ENCODE assay signal across 21 cellular contexts in the genomic region with DNA sequence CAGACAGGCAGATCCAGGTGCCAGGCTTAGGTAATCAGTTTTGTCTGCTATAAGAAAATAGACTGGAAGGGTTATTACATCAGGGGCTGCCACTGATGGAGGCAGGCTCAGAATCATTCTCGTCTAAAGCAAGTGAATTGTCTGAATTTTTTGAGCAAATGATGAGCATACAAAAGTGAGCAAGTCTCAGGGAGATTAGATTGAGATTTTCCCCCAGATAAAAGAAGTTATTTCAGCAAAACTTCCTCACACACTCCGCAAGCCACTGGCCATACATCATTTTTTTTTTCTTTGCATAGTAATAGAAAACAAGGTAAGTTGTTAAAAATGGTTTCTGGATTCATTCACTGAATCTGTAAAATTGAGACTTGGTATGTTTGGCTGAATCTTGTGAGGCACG. TPM values are rescaled to one million over a fixed set of nuclear protein-coding genes. Genes with fewer than 3 reads are reported as not detected.
A peak's percentile ranks its signal among the peaks of the same experiment; 100 is the strongest.
DNase-seq lines count a peak whose midpoint lies in the region; TF ChIP-seq lines count a peak whose summit lies in the region.
"Had no signal": no experiment of that assay in that cellular context is flagged by ENCODE, and none has a peak within 500 bp of the region (broad histone marks: within the 10 kb centered on the region; RNA-seq: fewer than 3 reads in every experiment).

No MANE protein-coding gene starts in this region.

- TF ChIP-seq CTCF in MCF 10A (IDR thresholded peaks at IDR 0.05; ENCODE audit: unreplicated experiment) (no peak), breast epithelium (IDR thresholded peaks at IDR 0.05) (no peak), brain microvascular endothelial cell (IDR thresholded peaks at IDR 0.05; ENCODE audit: low read depth, low read length, missing control alignments) (no peak), mesothelial cell of epicardium (IDR thresholded peaks at IDR 0.05; ENCODE audit: unreplicated experiment) (no peak), thyroid gland (IDR thresholded peaks at IDR 0.05) (no peak)

- H3K4me1 ChIP-seq in breast epithelium (peaks cover 0 to 12% of the 10 kb centered on the region in 2 donors), thyroid gland (peaks cover 23 to 46% of the 10 kb centered on the region in 2 donors), neuronal stem cell (ENCODE audit: control insufficient read depth in 2 of 2, insufficient read depth in 1 of 2, low read depth in 1 of 2, low read length in 2 of 2) (peaks cover 3 to 21% of the 10 kb centered on the region in 2 donors)

- H2AFZ ChIP-seq in neuronal stem cell (ENCODE audit: low read length): no peak overlapping the region

- no peak overlapping the region for H2BK15ac ChIP-seq in neuronal stem cell (ENCODE audit: low read length)

- no peak overlapping the region for H2BK12ac ChIP-seq in neuronal stem cell (ENCODE audit: low read length)

- H3K4me3 ChIP-seq in breast epithelium (no peak overlapping the region), brain microvascular endothelial cell (ENCODE audit: low read depth, low read length) (no peak overlapping the region), thyroid gland (replicated peaks in 1 of 3) (no peak overlapping the region), neuronal stem cell (ENCODE audit: low read length in 2 of 2) (no peak overlapping the region)
- H3K4me3 ChIP-seq: BLaER1, gastroesophageal sphincter, GM12878, MG63, SK-N-MC, transverse colon had no signal

- H3K27me3 ChIP-seq in breast epithelium (no peaks in the 10 kb centered on the region), brain microvascular endothelial cell (replicated peaks) (no peaks in the 10 kb centered on the region), thyroid gland (no peaks in the 10 kb centered on the region), neuronal stem cell (ENCODE audit: control insufficient read depth in 3 of 3, insufficient read depth in 3 of 3, low read depth in 1 of 3, low read length in 3 of 3) (no peaks in the 10 kb centered on the region)
- H3K27me3 ChIP-seq: BLaER1, gastroesophageal sphincter, MG63, transverse colon had no signal

- H3K4me3 Mint-ChIP-seq in MCF 10A (ENCODE audit: unreplicated experiment): peak overlapping the region; percentile 19
- no peak overlapping the region for H3K4me3 Mint-ChIP-seq in mesothelial cell of epicardium
- H3K4me3 Mint-ChIP-seq: activated naive CD8-positive, alpha-beta T cell had no signal

- TF ChIP-seq POLR2A in breast epithelium (IDR thresholded peaks at IDR 0.05) (no peak), thyroid gland (IDR thresholded peaks at IDR 0.05) (no peak)

- DNase-seq in MCF 10A (ENCODE audit: unreplicated experiment) (no peak), breast epithelium (ENCODE audit: low spot score in 2 of 2) (no peak), brain microvascular endothelial cell (no peak), mesothelial cell of epicardium (ENCODE audit: low spot score in 2 of 2, unreplicated experiment in 2 of 2) (no peak), thyroid gland (no peak), ecto neural progenitor cell (ENCODE audit: low spot score) (no peak), neuronal stem cell (ENCODE audit: low spot score) (no peak), islet precursor cell (no peak)
- DNase-seq: 8988T; activated CD8-positive, alpha-beta memory T cell treated with anti-CD3 and anti-CD28 coated beads for 24 hours; DMS 273 treated with DMSO at 0.1 percent for 48 hours; GDM1; MG63; NCI-H82; stimulated activated naive CD8-positive, alpha-beta T cell treated with anti-CD3 and anti-CD28 coated beads, Interleukin-15, Interleukin-2, amounts not matched to agents 100 U/mL and 50 U/mL, for 24 hours; transverse colon had no signal

- H3K23ac ChIP-seq in neuronal stem cell (ENCODE audit: low read depth, low read length, poor library complexity): no peak overlapping the region

- H2BK120ac ChIP-seq in neuronal stem cell (ENCODE audit: low read depth, low read length): no peak overlapping the region

- no peak overlapping the region for H4K91ac ChIP-seq in neuronal stem cell (ENCODE audit: low read depth, low read length, poor library complexity)

- H3K27me3 Mint-ChIP-seq in MCF 10A (ENCODE audit: insufficient read depth, unreplicated experiment) (no peaks in the 10 kb centered on the region), mesothelial cell of epicardium (ENCODE audit: low read depth) (no peaks in the 10 kb centered on the region)

- no peak overlapping the region for H3K4me2 ChIP-seq in neuronal stem cell (ENCODE audit: insufficient read depth, low read length, poor library complexity, severe bottlenecking)
- H3K4me2 ChIP-seq: BLaER1 had no signal

- no peak overlapping the region for H4K8ac ChIP-seq in neuronal stem cell (ENCODE audit: low read depth, low read length)

- H3K9ac ChIP-seq in neuronal stem cell (ENCODE audit: low read depth, low read length, poor library complexity): no peak overlapping the region
- H3K9ac ChIP-seq: BLaER1 had no signal

- H3K79me1 ChIP-seq in neuronal stem cell (ENCODE audit: low read depth, low read length): peaks cover 2% of the 10 kb centered on the region

- H2BK5ac ChIP-seq in neuronal stem cell (ENCODE audit: low read length): no peak overlapping the region

- H3K27ac Mint-ChIP-seq in MCF 10A (ENCODE audit: low read depth, unreplicated experiment) (peak overlapping the region; percentile 39), mesothelial cell of epicardium (peak overlapping the region; percentile 98)
- H3K27ac Mint-ChIP-seq: activated naive CD8-positive, alpha-beta T cell had no signal

- WGBS in thyroid gland, 2 donors: 93 to 94% methylated on average over 3 of the region's 3 CpGs
- WGBS in neuronal stem cell (ENCODE audit: extremely low coverage in 2 of 2, insufficient read length in 2 of 2, insufficient replicate concordance in 1 of 2), 2 donors: no CpG with 5 or more reads among the region's 3 CpGs

- H3K4me1 Mint-ChIP-seq in MCF 10A (ENCODE audit: insufficient read depth, unreplicated experiment) (peaks cover 36% of the 10 kb centered on the region), mesothelial cell of epicardium (peaks cover 57% of the 10 kb centered on the region)

- H3K36me3 Mint-ChIP-seq in MCF 10A (ENCODE audit: insufficient read depth, unreplicated experiment): peaks cover 14% of the 10 kb centered on the region
- peaks cover 9% of the 10 kb centered on the region for H3K36me3 Mint-ChIP-seq in mesothelial cell of epicardium
- H3K36me3 Mint-ChIP-seq: activated naive CD8-positive, alpha-beta T cell had no signal

- no peaks in the 10 kb centered on the region for H3K36me3 ChIP-seq in breast epithelium
- H3K36me3 ChIP-seq in brain microvascular endothelial cell (replicated peaks): no peaks in the 10 kb centered on the region
- no peaks in the 10 kb centered on the region for H3K36me3 ChIP-seq in thyroid gland
- H3K36me3 ChIP-seq in neuronal stem cell (replicated peaks in 1 of 2; ENCODE audit: control insufficient read depth in 2 of 2, insufficient read depth in 2 of 2, low read length in 2 of 2): peaks cover 5 to 78% of the 10 kb centered on the region in 2 donors
- H3K36me3 ChIP-seq: BLaER1, gastroesophageal sphincter, MG63, transverse colon had no signal

- no peak overlapping the region for H3K18ac ChIP-seq in neuronal stem cell (ENCODE audit: low read length)

- H3K9me3 ChIP-seq in breast epithelium (no peaks in the 10 kb centered on the region), thyroid gland (no peaks in the 10 kb centered on the region), neuronal stem cell (replicated peaks in 1 of 2; ENCODE audit: control insufficient read depth in 2 of 2, insufficient read depth in 1 of 2, low read depth in 1 of 2, low read length in 2 of 2) (peaks cover 3 to 62% of the 10 kb centered on the region in 2 donors)
- H3K9me3 ChIP-seq: BLaER1, gastroesophageal sphincter, MG63, transverse colon had no signal

- no TSS peak for BruUV-seq in MCF 10A (replicated peaks; lab: Mats Ljungman, UMichigan)

- POLR2A ChIA-PET in MCF 10A (lab: Yijun Ruan, JAX): interaction anchor here (1.3 to 14.8 kb wide), 3 partner anchors 21 to 51 kb away, joined by 5 to 172 read pairs (median 95); a partner anchor contains a TSS

- H3K27ac ChIP-seq in breast epithelium (peak overlapping the region in 1 of 2 donors; percentile 73), brain microvascular endothelial cell (peak overlapping the region; percentile 30), thyroid gland (peak overlapping the region in 2 of 3 donors; percentile 84 to 91), neuronal stem cell (replicated peaks; ENCODE audit: low read length) (no peak overlapping the region)
- H3K27ac ChIP-seq: BLaER1, SK-N-MC had no signal

- H2AK5ac ChIP-seq in neuronal stem cell (ENCODE audit: low read depth, low read length): no peak overlapping the region

- CTCF ChIA-PET in MCF 10A (lab: Yijun Ruan, JAX): interaction anchor here (1.3 kb wide), 1 partner anchor 28 kb away, joined by 5 read pairs; no protein-coding TSS in a partner anchor

- no peak overlapping the region for H3K4ac ChIP-seq in neuronal stem cell (ENCODE audit: low read length)

- intact Hi-C loops in MCF 10A (cut with micrococcal nuclease) (loop anchor here (2.0 kb wide), 1 partner anchor 53 kb away; a partner anchor contains a TSS), breast epithelium (cut with DNase I; ENCODE audit: low total_unique reads) (loop anchor here (2.0 kb wide), 1 partner anchor 55 kb away; no protein-coding TSS in a partner anchor), thyroid gland (cut with DNase I) (no loop called here)

- H3K9me3 Mint-ChIP-seq in MCF 10A (ENCODE audit: unreplicated experiment) (no peaks in the 10 kb centered on the region), mesothelial cell of epicardium (no peaks in the 10 kb centered on the region)

- H3K14ac ChIP-seq in neuronal stem cell (ENCODE audit: low read length): no peak overlapping the region

- in situ Hi-C loops in brain microvascular endothelial cell (cut with HindIII; ENCODE audit: low pct_ligation_motif_present, low sequenced_read_pairs): no loop called here

RNA-seq across cellular contexts. Expression of a gene that starts 52.9 kb away (rescaled TPM):
- total RNA-seq in MCF 10A (2022) (45.7 and 47.2 TPM in 2 replicates), breast epithelium (10 to 100 TPM in 2 of 3 donors, 1 to 10 TPM in 1; 9.0 to 36.4 (median 20.6) TPM), mesothelial cell of epicardium (139 to 154 TPM (median 140 TPM) in 3 replicates), thyroid gland (10 to 100 TPM; 33.3 to 60.4 (median 46.3) TPM)
- polyA plus RNA-seq in neuronal stem cell (2013, experiment 1 of 2): 23.7 TPM
- 26.0 TPM for polyA plus RNA-seq in neuronal stem cell (2013, experiment 2 of 2)
